ENCODE assay signal across 20 cellular contexts in the genomic region with DNA sequence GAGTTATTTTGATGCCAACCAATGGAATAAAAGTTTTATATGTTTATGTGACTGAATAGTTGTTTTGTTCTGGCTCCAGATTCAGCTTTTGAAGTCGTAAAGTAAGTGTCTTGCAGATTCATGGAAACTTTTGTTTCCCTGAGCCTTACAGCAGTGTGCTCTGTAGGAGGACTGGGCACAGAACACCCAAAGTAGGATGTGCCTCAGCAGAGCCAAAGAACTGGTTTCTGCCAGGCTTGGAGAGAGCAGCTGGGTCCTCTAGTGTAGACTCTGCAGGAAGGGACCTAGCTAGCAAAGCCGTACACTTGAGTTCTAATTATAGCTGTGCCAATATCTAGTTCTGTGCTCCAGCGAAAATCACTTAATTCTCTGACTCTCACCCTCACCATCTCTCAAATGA.
"Had no signal": no experiment of that assay in that cellular context is flagged by ENCODE, and none has a peak within 500 bp of the region (broad histone marks: within the 10 kb centered on the region; RNA-seq: fewer than 3 reads in every experiment).

No MANE protein-coding gene starts in this region.

- ATAC-seq: activated CD4-positive, alpha-beta T cell treated with anti-CD3 and anti-CD28 coated beads for 36 hours; activated T-helper 17 cell treated with anti-CD3 and anti-CD28 coated beads, Interleukin-2, amount 50 U/mL, for 72 hours; PC-3; T-cell had no signal

- DNase-seq: activated CD4-positive, alpha-beta memory T cell treated with anti-CD3 and anti-CD28 coated beads, Interleukin-2, amount 10 ng/mL, durations not matched to agents 7 days and 5 days; activated CD4-positive, alpha-beta T cell treated with anti-CD3 and anti-CD28 coated beads for 36 hours; activated CD4-positive, alpha-beta T cell treated with anti-CD3 and anti-CD28 coated beads, Interleukin-2, amount 50 U/mL, for 1 hour; activated gamma-delta T cell; activated naive CD4-positive, alpha-beta T cell treated with anti-CD3 and anti-CD28 coated beads for 36 hours; activated T-cell treated with anti-CD3 and anti-CD28 coated beads for 4 hours; activated T-cell treated with anti-CD3 and anti-CD28 coated beads, Interleukin-2, amount 50 U/mL, for 48 hours; amygdala; cortex of kidney; NCI-H1092; NCI-H1694; NCI-H2029; NCI-H226; NCI-H774; PC-3; SIG-M5; T-cell; T-helper 2 cell; T1000 had no signal
